8 cellular contexts compared by ENCODE assay signal in the genomic region with DNA sequence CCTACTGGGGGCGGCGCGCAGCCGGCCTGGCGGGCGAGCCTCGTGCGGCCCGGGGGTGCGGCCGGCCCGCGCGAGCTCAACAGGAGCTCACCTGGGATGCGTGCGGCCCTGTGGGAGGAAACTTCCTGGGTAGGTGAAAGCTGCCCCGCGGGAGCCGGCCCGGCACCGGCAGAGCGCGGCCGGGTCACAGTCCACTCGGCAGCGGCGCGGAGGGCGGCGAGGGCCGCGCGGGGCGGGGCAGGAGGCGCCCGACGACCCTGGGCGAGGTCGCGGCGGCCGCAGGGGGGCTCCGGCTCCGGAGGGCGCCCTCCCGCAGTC. TPM values are rescaled to one million over a fixed set of nuclear protein-coding genes. Genes with fewer than 3 reads are reported as not detected.
DNase-seq lines count a peak whose midpoint lies in the region; ATAC-seq and TF ChIP-seq lines count a peak whose summit lies in the region.

No MANE protein-coding gene starts in this region.

- CTCF ChIA-PET in activated CD8-positive, alpha-beta T cell treated with anti-CD3 and anti-CD28 coated beads for 36 hours (lab: Charles Lee), result interaction anchor here (1.2 to 1.4 kb wide), 3 partner anchors 17 to 74 kb away, joined by 3 to 7 read pairs (median 3); no protein-coding TSS in a partner anchor

- peak overlapping the region; percentile 99 for H3K27ac ChIP-seq in DOHH2 (ENCODE audit: low read depth, low read length)
- H3K27ac ChIP-seq in HUES6 (ENCODE audit: low read depth, low read length), result peak overlapping the region; percentile 60; the same call in 1 of the 2 replicates
- peak overlapping the region; percentile 94 to 97 for H3K27ac ChIP-seq in uterus

- peak overlapping the region; percentile 89 for H3K4me3 Mint-ChIP-seq in activated CD8-positive, alpha-beta T cell treated with anti-CD3 and anti-CD28 coated beads for 36 hours
- peak overlapping the region; percentile 95 for H3K4me3 Mint-ChIP-seq in nephron progenitor cell

- peaks cover 50% of the 10 kb centered on the region for H3K4me1 Mint-ChIP-seq in activated CD8-positive, alpha-beta T cell treated with anti-CD3 and anti-CD28 coated beads for 36 hours (ENCODE audit: low read depth)
- peaks cover 31% of the 10 kb centered on the region for H3K4me1 Mint-ChIP-seq in nephron progenitor cell

- no peaks in the 10 kb centered on the region for H3K9me2 ChIP-seq in DOHH2 (replicated peaks; ENCODE audit: control insufficient read depth, low read length)

- DNase-seq in activated CD8-positive, alpha-beta T cell treated with anti-CD3 and anti-CD28 coated beads for 36 hours, result peak; percentile 62
- DNase-seq in erythroblast (lab: John Stamatoyannopoulos, UW), result peak; percentile 65 to 77
- DNase-seq in nephron progenitor cell, result no peak
- peak in 1 of 2 donors; percentile 48 for DNase-seq in uterus
- no peak for DNase-seq in NCI-H128 (lab: John Stamatoyannopoulos, UW; ENCODE audit: unreplicated experiment)

- H3K36me3 ChIP-seq in DOHH2 (ENCODE audit: control insufficient read depth, low read length) (peaks cover 43% of the 10 kb centered on the region), HUES6 (ENCODE audit: control insufficient read depth, insufficient read depth, low read length) (no peaks in the 10 kb centered on the region), uterus (no peaks in the 10 kb centered on the region)

- H3K27me3 Mint-ChIP-seq in activated CD8-positive, alpha-beta T cell treated with anti-CD3 and anti-CD28 coated beads for 36 hours, result no peaks in the 10 kb centered on the region
- H3K27me3 Mint-ChIP-seq in nephron progenitor cell (ENCODE audit: low read depth, poor library complexity), result no peaks in the 10 kb centered on the region

- H3F3A ChIP-seq in DOHH2 (ENCODE audit: control insufficient read depth, insufficient read depth), result peaks cover 27% of the 10 kb centered on the region

- intact Hi-C loops in activated CD8-positive, alpha-beta T cell treated with anti-CD3 and anti-CD28 coated beads for 36 hours (cut with micrococcal nuclease), result no loop called here
- intact Hi-C loops in uterus (cut with DNase I; ENCODE audit: low total_unique reads), result no loop called here

- peak; percentile 40 for ATAC-seq in GM21526 (IDR thresholded peaks at IDR 0.05; ENCODE audit: low FRiP score, unreplicated experiment)
- ATAC-seq in activated CD8-positive, alpha-beta T cell treated with anti-CD3 and anti-CD28 coated beads for 36 hours, result peak; percentile 35

- no peaks in the 10 kb centered on the region for H3K9me3 Mint-ChIP-seq in activated CD8-positive, alpha-beta T cell treated with anti-CD3 and anti-CD28 coated beads for 36 hours
- H3K9me3 Mint-ChIP-seq in nephron progenitor cell, result no peaks in the 10 kb centered on the region

- POLR2A ChIA-PET in activated CD8-positive, alpha-beta T cell treated with anti-CD3 and anti-CD28 coated beads for 36 hours (lab: Charles Lee), result interaction anchor here (0.7 to 4.3 kb wide), 11 partner anchors 10 to 105 kb away, joined by 3 to 28 read pairs (median 3); no protein-coding TSS in a partner anchor

- H3K27me3 ChIP-seq in DOHH2 (ENCODE audit: control insufficient read depth, low read length) (no peaks in the 10 kb centered on the region), HUES6 (ENCODE audit: control insufficient read depth, insufficient read depth, low read length) (no peaks in the 10 kb centered on the region), uterus (no peaks in the 10 kb centered on the region)

- no peaks in the 10 kb centered on the region for H3K9me3 ChIP-seq in DOHH2 (ENCODE audit: control insufficient read depth, insufficient read depth, low read length)
- H3K9me3 ChIP-seq in HUES6 (ENCODE audit: control insufficient read depth, insufficient read depth, low read depth, low read length), result no peaks in the 10 kb centered on the region
- no peaks in the 10 kb centered on the region for H3K9me3 ChIP-seq in uterus

- H3K9ac ChIP-seq in HUES6 (ENCODE audit: low read length), result peak overlapping the region; percentile 84

- H3K4me1 ChIP-seq in DOHH2 (ENCODE audit: control insufficient read depth, low read length), result peaks cover 47% of the 10 kb centered on the region
- H3K4me1 ChIP-seq in HUES6 (ENCODE audit: control insufficient read depth, insufficient read depth, low read length), result peaks cover 6% of the 10 kb centered on the region
- peaks cover 0 to 5% of the 10 kb centered on the region in 2 donors for H3K4me1 ChIP-seq in uterus

- no peak for TF ChIP-seq POLR2A in erythroblast (IDR thresholded peaks at IDR 0.05; ENCODE audit: low read length)
- TF ChIP-seq POLR2A in uterus (IDR thresholded peaks at IDR 0.05), result no peak

- H3K4me3 ChIP-seq in DOHH2 (ENCODE audit: low read length) (peak overlapping the region; percentile 95), HUES6 (ENCODE audit: low read depth, low read length) (peak overlapping the region; percentile 82), uterus (peak overlapping the region; percentile 75 to 92)

- peak overlapping the region; percentile 82 for H3K4me2 ChIP-seq in DOHH2 (ENCODE audit: low read length)

- TF ChIP-seq CTCF in DOHH2 (IDR thresholded peaks at IDR 0.05; ENCODE audit: low read depth, low read length, poor library complexity, severe bottlenecking), result no peak
- TF ChIP-seq CTCF in activated CD8-positive, alpha-beta T cell treated with anti-CD3 and anti-CD28 coated beads for 36 hours (IDR thresholded peaks at IDR 0.05), result no peak
- TF ChIP-seq CTCF in nephron progenitor cell (IDR thresholded peaks at IDR 0.05), result no peak
- TF ChIP-seq CTCF in uterus (IDR thresholded peaks at IDR 0.05), result no peak

- peak overlapping the region; percentile 89 for H3K27ac Mint-ChIP-seq in activated CD8-positive, alpha-beta T cell treated with anti-CD3 and anti-CD28 coated beads for 36 hours
- H3K27ac Mint-ChIP-seq in nephron progenitor cell, result no peak overlapping the region

- H4K20me1 ChIP-seq in DOHH2 (ENCODE audit: control insufficient read depth, insufficient read depth, low read depth, low read length), result 0 out of 2 replicates have a peak, but pooled peaks cover 12% of the 10 kb centered on the region

- peaks cover 3% of the 10 kb centered on the region for H3K36me3 Mint-ChIP-seq in activated CD8-positive, alpha-beta T cell treated with anti-CD3 and anti-CD28 coated beads for 36 hours (ENCODE audit: low read depth)
- no peaks in the 10 kb centered on the region for H3K36me3 Mint-ChIP-seq in nephron progenitor cell (ENCODE audit: low read depth)

- peaks cover 75% of the 10 kb centered on the region for H3K79me2 ChIP-seq in DOHH2 (ENCODE audit: control insufficient read depth, low read length)

RNA-seq across cellular contexts. Expression of a gene that starts 0.4 kb away (rescaled TPM):
- 10 to 100 TPM; 56.6 to 63.6 TPM for total RNA-seq in activated CD8-positive, alpha-beta T cell treated with anti-CD3 and anti-CD28 coated beads for 36 hours
- 100 to 1,000 TPM in 2 of 4 donors, 10 to 100 TPM in 2; 30.7 to 133 (median 81.1) TPM for total RNA-seq in uterus

Comparison
In these comparisons a context has a peak if more than half of its experiments do, and no peak if none do; other contexts are left out.
1. DNase-seq: peak in activated CD8-positive, alpha-beta T cell treated with anti-CD3 and anti-CD28 coated beads for 36 hours (single experiment) and erythroblast (2 of 2); none in nephron progenitor cell (single experiment) and NCI-H128 (single experiment).
2. Peak in every context shown above with its lines, with median percentiles within 50 percentile points of each other: H3K27ac ChIP-seq and H3K4me3 ChIP-seq.